In genomic region chr1:20484526-20485462, GRCh38 we compare ENCODE assay signal across 8 cellular contexts. TPM values are rescaled to one million over a fixed set of nuclear protein-coding genes. Genes with fewer than 3 reads are reported as not detected.
DNase-seq lines count a peak whose midpoint lies in the region; ATAC-seq and TF ChIP-seq lines count a peak whose summit lies in the region.

No MANE protein-coding gene starts in this region.

- H3K4me1 Mint-ChIP-seq in neural crest cell: peaks cover 44% of the 10 kb centered on the region

- peaks cover 41% of the 10 kb centered on the region for H3K27me3 Mint-ChIP-seq in neural crest cell (ENCODE audit: low read depth)

- peak overlapping the region; percentile 37 to 60 for H3K4me3 ChIP-seq in Panc1 (ENCODE audit: low read depth in 2 of 2, low read length in 2 of 2)
- H3K4me3 ChIP-seq in esophagus muscularis mucosa: peak overlapping the region; percentile 66 to 89 (median 74)

- BruUV-seq in Panc1 (replicated peaks; lab: Mats Ljungman, UMichigan): no TSS peak

- POLR2A ChIA-PET in Panc1 (lab: Charles Lee): no interaction called here

- H3K4me1 ChIP-seq in Panc1 (ENCODE audit: control insufficient read depth, insufficient read depth, low read length): peaks cover 8% of the 10 kb centered on the region
- peaks cover 17 to 54% (median 51%) of the 10 kb centered on the region in 4 donors for H3K4me1 ChIP-seq in esophagus muscularis mucosa

- no peak for TF ChIP-seq EP300 in esophagus muscularis mucosa (IDR thresholded peaks at IDR 0.05)

- peak overlapping the region; percentile 93 for H3K27ac Mint-ChIP-seq in neural crest cell (ENCODE audit: unreplicated experiment)

- 1% methylated on average over 40 of the region's 89 CpGs for WGBS in esophagus muscularis mucosa

- peak; percentile 41 for ATAC-seq in Panc1
- no peak for ATAC-seq in HG02759 (IDR thresholded peaks at IDR 0.05; ENCODE audit: unreplicated experiment)
- no peak for ATAC-seq in GM19452 (IDR thresholded peaks at IDR 0.05; ENCODE audit: unreplicated experiment)
- ATAC-seq in HG02798 (IDR thresholded peaks at IDR 0.05; ENCODE audit: poor library complexity, unreplicated experiment): no peak

- no peaks in the 10 kb centered on the region for H3K36me3 Mint-ChIP-seq in neural crest cell (ENCODE audit: low read depth)

- H3K9me3 Mint-ChIP-seq in neural crest cell: no peaks in the 10 kb centered on the region

- H3K27ac ChIP-seq in Panc1 (ENCODE audit: low read length) (no peak overlapping the region), esophagus muscularis mucosa (replicated peaks in 1 of 4) (peak overlapping the region; percentile 92 to 96 (median 94))

- H3K36me3 ChIP-seq in Panc1 (ENCODE audit: control insufficient read depth, insufficient read depth, low read length) (peaks cover 2% of the 10 kb centered on the region; the same call in 1 of the 2 replicates), esophagus muscularis mucosa (no peaks in the 10 kb centered on the region)

- H3K27me3 ChIP-seq in Panc1 (ENCODE audit: control insufficient read depth, insufficient read depth, low read length): peaks cover 6% of the 10 kb centered on the region; the same call in 1 of the 2 replicates
- H3K27me3 ChIP-seq in esophagus muscularis mucosa: peaks cover 0 to 30% (median 2%) of the 10 kb centered on the region in 4 donors

- CTCF ChIA-PET in Panc1 (lab: Charles Lee): interaction anchor here (1.6 kb wide), 1 partner anchor 272 kb away, joined by 3 read pairs; no protein-coding TSS in a partner anchor

- intact Hi-C loops in Panc1 (cut with micrococcal nuclease; ENCODE audit: unreplicated experiment): no loop called here
- intact Hi-C loops in esophagus muscularis mucosa (cut with DNase I): no loop called here

- H3K9me3 ChIP-seq in Panc1 (ENCODE audit: control insufficient read depth, insufficient read depth, low read depth, low read length): no peaks in the 10 kb centered on the region
- H3K9me3 ChIP-seq in esophagus muscularis mucosa: no peaks in the 10 kb centered on the region

- in situ Hi-C loops in Panc1 (cut with HindIII; ENCODE audit: low pct_unique_long_range_greater_than_20kb, low sequenced_read_pairs): no loop called here

- peak overlapping the region; percentile 99 for H3K4me3 Mint-ChIP-seq in neural crest cell

- DNase-seq in Daoy (ENCODE audit: low read depth) (peak; percentile 32), Panc1 (ENCODE audit: low read depth, low spot score) (no peak), esophagus muscularis mucosa (ENCODE audit: extremely low spot score) (no peak), neural crest cell (ENCODE audit: low read depth, low spot score) (peak; percentile 35), DMS153 (lab: John Stamatoyannopoulos, UW) (no peak)

- TF ChIP-seq POLR2A in esophagus muscularis mucosa (IDR thresholded peaks at IDR 0.05; ENCODE audit: low read depth): no peak

- TF ChIP-seq CTCF in Panc1 (IDR thresholded peaks at IDR 0.05): no peak
- TF ChIP-seq CTCF in esophagus muscularis mucosa (IDR thresholded peaks at IDR 0.05): no peak
- TF ChIP-seq CTCF in neural crest cell (conservative IDR thresholded peaks at IDR 0.05): no peak

RNA-seq across cellular contexts. Expression of gene CAMK2N1, which starts 1.2 kb away (rescaled TPM):
- 2.2 and 5.4 TPM in 2 replicates for total RNA-seq in Daoy (2014; rRNA removed; shearing (Covaris generic))
- total RNA-seq in Panc1 (2021; ENCODE audit: unreplicated experiment) (4.4 TPM), esophagus muscularis mucosa (10 to 100 TPM; 22.2 to 31.1 (median 25.6) TPM), neural crest cell (31.4 and 34.7 TPM in 2 replicates)
- polyA plus RNA-seq in Panc1 (2012; ENCODE audit: insufficient read length): 2.9 TPM

RNA-seq across cellular contexts. Expression of gene MUL1, which starts 23.2 kb away (rescaled TPM):
- 44.8 and 52.6 TPM in 2 replicates for total RNA-seq in Daoy (2014; rRNA removed; shearing (Covaris generic))
- total RNA-seq in Panc1 (2021; ENCODE audit: unreplicated experiment) (39.4 TPM), esophagus muscularis mucosa (10 to 100 TPM; 24.5 to 71.3 (median 42.7) TPM), neural crest cell (26.5 and 27.6 TPM in 2 replicates)
- polyA plus RNA-seq in Panc1 (2012; ENCODE audit: insufficient read length): 33.4 TPM

Comparison
In these comparisons a context has a peak if more than half of its experiments do, and no peak if none do; other contexts are left out.
1. DNase-seq: peak in Daoy (single experiment) and neural crest cell (single experiment); none in Panc1 (single experiment), esophagus muscularis mucosa (single experiment) and DMS153 (single experiment).